In the genomic region with DNA sequence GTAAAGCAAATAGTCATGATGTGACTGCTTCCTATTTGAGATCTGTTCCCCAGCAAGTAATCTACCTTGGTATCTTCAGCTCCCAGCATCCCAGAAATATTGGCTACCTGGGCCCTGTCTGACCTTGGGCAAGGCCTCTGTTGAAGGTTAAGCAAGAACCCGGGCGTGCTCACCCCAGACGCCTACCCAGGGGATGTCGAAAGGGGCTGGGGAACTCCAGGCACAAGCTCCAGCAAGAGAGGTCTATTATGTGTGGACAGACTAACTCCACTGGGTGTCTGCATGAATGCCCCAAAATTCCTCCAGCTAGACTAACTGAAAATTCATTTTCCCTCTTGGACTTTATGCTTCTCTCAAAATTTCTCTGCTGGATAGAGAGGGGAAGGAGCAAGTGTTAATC, we compare ENCODE assay signal across 21 cellular contexts.
"Had no signal": no experiment of that assay in that cellular context is flagged by ENCODE, and none has a peak within 500 bp of the region (broad histone marks: within the 10 kb centered on the region; RNA-seq: fewer than 3 reads in every experiment).

No MANE protein-coding gene starts in this region.

- H3K36me3 ChIP-seq: ascending aorta, breast epithelium, colonic mucosa, lower lobe of right lung, neural progenitor cell, prostate gland, tibial artery had no signal

- DNase-seq: activated CD4-positive, alpha-beta T cell treated with anti-CD3 and anti-CD28 coated beads for 4 hours; activated CD4-positive, CD25-positive, alpha-beta regulatory T cell; activated T-cell treated with anti-CD3 and anti-CD28 coated beads, Interleukin-2, amount 50 U/mL, for 24 hours; colonic mucosa; foreskin fibroblast; left colon; lower lobe of right lung; naive thymus-derived CD8-positive, alpha-beta T cell; stimulated activated CD4-positive, alpha-beta T cell treated with anti-CD3 and anti-CD28 coated beads, Interleukin-4, amount 100 ng/mL, for 4 hours; stimulated activated naive CD8-positive, alpha-beta T cell treated with anti-CD3 and anti-CD28 coated beads, Interleukin-15, amount 100 ng/mL, for 72 hours; T1000 had no signal

- H3K4me1 Mint-ChIP-seq: activated T-helper 17 cell treated with anti-CD3 and anti-CD28 coated beads, Interleukin-2, amount 50 U/mL, for 72 hours had no signal

- H3K9me3 Mint-ChIP-seq: activated naive CD4-positive, alpha-beta T cell treated with anti-CD3 and anti-CD28 coated beads, Interleukin-2, amount 50 U/mL, for 72 hours; activated T-cell treated with anti-CD3 and anti-CD28 coated beads, Interleukin-2, amount 50 U/mL, for 24 hours; activated T-helper 17 cell treated with anti-CD3 and anti-CD28 coated beads, Interleukin-2, amount 50 U/mL, for 72 hours; naive thymus-derived CD8-positive, alpha-beta T cell; neural progenitor cell; stimulated activated naive CD8-positive, alpha-beta T cell treated with anti-CD3 and anti-CD28 coated beads, Interleukin-15, amount 100 ng/mL, for 72 hours; T-helper 1 cell treated with Interleukin-12 subunit alpha and Interleukin-12 subunit beta and Interleukin-4 antibody, amounts not matched to agents 30 μg/mL and 1 μg/mL, for 36 hours had no signal

- H3K36me3 Mint-ChIP-seq: activated naive CD4-positive, alpha-beta T cell treated with anti-CD3 and anti-CD28 coated beads, Interleukin-2, amount 50 U/mL, for 72 hours; naive thymus-derived CD8-positive, alpha-beta T cell; neural progenitor cell had no signal

- H3K4me3 ChIP-seq: ascending aorta, breast epithelium, colonic mucosa, lower lobe of right lung, neural progenitor cell, prostate gland, tibial artery had no signal

- H3K27me3 ChIP-seq: ascending aorta, colonic mucosa, neural progenitor cell, tibial artery had no signal

- H3K27ac Mint-ChIP-seq: activated naive CD4-positive, alpha-beta T cell treated with anti-CD3 and anti-CD28 coated beads, Interleukin-2, amount 50 U/mL, for 72 hours; activated T-cell treated with anti-CD3 and anti-CD28 coated beads, Interleukin-2, amount 50 U/mL, for 24 hours; activated T-helper 17 cell treated with anti-CD3 and anti-CD28 coated beads, Interleukin-2, amount 50 U/mL, for 72 hours; neural progenitor cell; T-helper 1 cell treated with Interleukin-12 subunit alpha and Interleukin-12 subunit beta and Interleukin-4 antibody, amounts not matched to agents 30 μg/mL and 1 μg/mL, for 36 hours had no signal

- H3K4me1 ChIP-seq: ascending aorta, breast epithelium, colonic mucosa, lower lobe of right lung, neural progenitor cell, prostate gland had no signal

- H3K27me3 Mint-ChIP-seq: activated T-cell treated with anti-CD3 and anti-CD28 coated beads, Interleukin-2, amount 50 U/mL, for 24 hours had no signal

- ATAC-seq: activated naive CD4-positive, alpha-beta T cell treated with anti-CD3 and anti-CD28 coated beads, Interleukin-2, amount 50 U/mL, for 72 hours; activated T-helper 17 cell treated with anti-CD3 and anti-CD28 coated beads, Interleukin-2, amount 50 U/mL, for 72 hours; left colon; lower lobe of right lung; naive thymus-derived CD8-positive, alpha-beta T cell; stimulated activated naive CD8-positive, alpha-beta T cell treated with anti-CD3 and anti-CD28 coated beads, Interleukin-15, amount 100 ng/mL, for 72 hours had no signal

- H3K9ac ChIP-seq: neural progenitor cell had no signal

- H3K9me3 ChIP-seq: ascending aorta, breast epithelium, colonic mucosa, lower lobe of right lung, prostate gland, tibial artery had no signal

- FAIRE-seq: keratinocyte, urothelium cell line had no signal

- H3K27ac ChIP-seq: ascending aorta, breast epithelium, colonic mucosa, lower lobe of right lung, neural progenitor cell, prostate gland, tibial artery had no signal

- H3K4me3 Mint-ChIP-seq: activated T-cell treated with anti-CD3 and anti-CD28 coated beads, Interleukin-2, amount 50 U/mL, for 24 hours; activated T-helper 17 cell treated with anti-CD3 and anti-CD28 coated beads, Interleukin-2, amount 50 U/mL, for 72 hours; naive thymus-derived CD8-positive, alpha-beta T cell; neural progenitor cell; stimulated activated naive CD8-positive, alpha-beta T cell treated with anti-CD3 and anti-CD28 coated beads, Interleukin-15, amount 100 ng/mL, for 72 hours; T-helper 1 cell treated with Interleukin-12 subunit alpha and Interleukin-12 subunit beta and Interleukin-4 antibody, amounts not matched to agents 30 μg/mL and 1 μg/mL, for 36 hours had no signal
